In the genomic region with DNA sequence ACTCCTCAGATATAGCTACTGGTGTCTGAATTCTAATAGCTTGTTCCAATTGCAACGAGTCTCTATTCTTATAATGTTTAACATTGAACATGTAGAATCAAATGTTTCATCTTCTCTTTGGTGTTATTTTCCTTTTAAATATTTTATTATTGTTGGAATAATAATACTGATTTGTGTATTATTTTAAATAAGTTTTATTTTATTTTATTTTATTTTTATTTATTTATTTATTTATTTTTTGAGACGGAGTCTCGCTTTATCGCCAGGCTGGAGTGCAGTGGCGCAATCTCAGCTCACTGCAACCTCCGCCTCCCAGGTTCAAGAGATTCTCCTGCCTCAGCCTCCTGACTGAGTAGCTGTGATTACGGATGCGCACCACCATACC, we compare ENCODE assay signal across 2 cellular contexts. TPM values are rescaled to one million over a fixed set of nuclear protein-coding genes. Genes with fewer than 3 reads are reported as not detected.
"Had no signal": no experiment of that assay in that cellular context is flagged by ENCODE, and none has a peak within 500 bp of the region (broad histone marks: within the 10 kb centered on the region; RNA-seq: fewer than 3 reads in every experiment).

No MANE protein-coding gene starts in this region.

RNA-seq across cellular contexts. Expression of a gene that starts 10.0 kb away (rescaled TPM):
- polyA plus RNA-seq: naive thymus-derived CD4-positive, alpha-beta T cell; naive thymus-derived CD8-positive, alpha-beta T cell had no signal
